ENCODE assay signal across 13 cellular contexts in the genomic region with DNA sequence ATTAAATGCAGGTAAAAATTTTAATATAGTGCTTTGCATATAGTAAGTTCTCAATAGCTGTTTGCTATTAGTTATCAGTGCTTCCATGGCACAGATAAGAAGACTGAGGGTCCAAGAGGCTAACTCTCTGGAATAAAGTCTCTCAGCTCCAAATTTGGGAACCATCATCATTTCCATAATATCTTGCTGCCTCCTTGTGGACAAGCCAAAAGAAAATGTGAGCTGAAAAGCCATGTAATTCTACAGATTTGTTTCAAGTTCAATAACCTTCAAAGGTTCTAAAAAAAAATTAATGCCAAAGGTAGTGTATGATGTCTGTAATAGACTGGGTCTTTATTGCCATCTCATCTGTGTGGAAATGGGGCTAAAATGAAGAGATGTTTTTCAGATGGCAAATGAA.
DNase-seq lines count a peak whose midpoint lies in the region; TF ChIP-seq lines count a peak whose summit lies in the region.
"Had no signal": no experiment of that assay in that cellular context is flagged by ENCODE, and none has a peak within 500 bp of the region (broad histone marks: within the 10 kb centered on the region; RNA-seq: fewer than 3 reads in every experiment).

No MANE protein-coding gene starts in this region.

- H3K9ac ChIP-seq in mammary epithelial cell (ENCODE audit: insufficient read depth, low read length), result no peak overlapping the region
- no peak overlapping the region for H3K9ac ChIP-seq in neural cell (ENCODE audit: low read length)

- no peak overlapping the region for H3K27ac ChIP-seq in mammary epithelial cell (ENCODE audit: insufficient read depth, low read depth, low read length)
- no peak overlapping the region for H3K27ac ChIP-seq in neural cell (ENCODE audit: low read length)
- H3K27ac ChIP-seq: SJSA1 had no signal

- H4K20me1 ChIP-seq in mammary epithelial cell (ENCODE audit: insufficient read depth, low read length), result no peaks in the 10 kb centered on the region
- H4K20me1 ChIP-seq in neural cell (ENCODE audit: insufficient read depth), result no peaks in the 10 kb centered on the region

- H3K4me3 ChIP-seq in mammary epithelial cell (replicated peaks in 1 of 3; ENCODE audit: insufficient read depth in 1 of 3, low read depth in 2 of 3, low read length in 3 of 3) (no peak overlapping the region), neural cell (ENCODE audit: low read length) (no peak overlapping the region), H7 (ENCODE audit: insufficient read depth, low read depth, low read length) (no peak overlapping the region)
- H3K4me3 ChIP-seq: SJSA1 had no signal

- BruUV-seq in mammary epithelial cell (replicated peaks; lab: Mats Ljungman, UMichigan), result no TSS peak

- dilution Hi-C loops in mammary epithelial cell (cut with HindIII; ENCODE audit: low sequenced_read_pairs), result no loop called here

- intact Hi-C loops in mammary epithelial cell (cut with micrococcal nuclease), result loop anchor here (1.0 to 10.0 kb wide), 4 partner anchors 121 to 1681 kb away; no protein-coding TSS in a partner anchor

- H3K27me3 ChIP-seq in mammary epithelial cell (ENCODE audit: insufficient read depth, low read length) (no peaks in the 10 kb centered on the region), neural cell (ENCODE audit: insufficient read depth, low read depth, low read length) (no peaks in the 10 kb centered on the region), H7 (ENCODE audit: control insufficient read depth, insufficient read depth, low read length) (no peaks in the 10 kb centered on the region)
- H3K27me3 ChIP-seq: SJSA1 had no signal

- CTCF ChIA-PET in mammary epithelial cell (lab: Charles Lee; ENCODE audit: low non-redundant PET), result interaction anchor here (1.1 kb wide), 1 partner anchor 514 kb away, joined by 4 read pairs; no protein-coding TSS in a partner anchor

- peaks cover 2% of the 10 kb centered on the region for H3K4me1 ChIP-seq in mammary epithelial cell (ENCODE audit: insufficient read depth, low read length)
- H3K4me1 ChIP-seq: SJSA1 had no signal

- H2AFZ ChIP-seq in mammary epithelial cell (ENCODE audit: low read depth, low read length), result no peak overlapping the region
- H2AFZ ChIP-seq in neural cell (ENCODE audit: low read depth, low read length), result no peak overlapping the region

- no peak for TF ChIP-seq EP300 in neural cell (conservative IDR thresholded peaks at IDR 0.05; ENCODE audit: poor library complexity, severe bottlenecking)

- peak; percentile 62 for TF ChIP-seq RAD21 in neural cell (conservative IDR thresholded peaks at IDR 0.05)

- H3K79me2 ChIP-seq in mammary epithelial cell (ENCODE audit: insufficient read depth, low read length) (no peaks in the 10 kb centered on the region), neural cell (replicated peaks; ENCODE audit: insufficient read depth, low read length) (no peaks in the 10 kb centered on the region)

- TF ChIP-seq CTCF in mammary epithelial cell (conservative IDR thresholded peaks at IDR 0.05 in 1 of 2, IDR thresholded peaks at IDR 0.05 in 1 of 2; ENCODE audit: extremely low read depth in 1 of 2, insufficient read depth in 1 of 2, low read depth in 1 of 2, low read length in 2 of 2) (peak; percentile 17 to 56), neural cell (IDR thresholded peaks at IDR 0.05; ENCODE audit: poor library complexity, severe bottlenecking) (peak; percentile 50)

- H3K4me2 ChIP-seq in mammary epithelial cell (ENCODE audit: insufficient read depth, low read depth, low read length) (no peak overlapping the region), neural cell (ENCODE audit: low read length) (no peak overlapping the region)

- no peaks in the 10 kb centered on the region for H3K9me3 ChIP-seq in mammary epithelial cell (replicated peaks; ENCODE audit: insufficient read depth, low read length)
- H3K9me3 ChIP-seq in neural cell (ENCODE audit: low read length), result no peaks in the 10 kb centered on the region
- H3K9me3 ChIP-seq: SJSA1 had no signal

- DNase-seq in EH (ENCODE audit: low read depth), result peak; percentile 1
- peak; percentile 13 for DNase-seq in NCI-H1417 treated with DMSO at 0.1 percent for 48 hours (lab: John Stamatoyannopoulos, UW)
- DNase-seq in mammary epithelial cell, result no peak
- DNase-seq in cortex of kidney (lab: John Stamatoyannopoulos, UW), result no peak
- DNase-seq in stimulated activated CD4-positive, alpha-beta T cell treated with anti-CD3 and anti-CD28 coated beads, Interleukin-12 subunit alpha, Interleukin-12 subunit beta, amount 100 ng/mL, for 4 hours, result no peak
- DNase-seq in UCSD-AML1 (lab: John Stamatoyannopoulos, UW; ENCODE audit: unreplicated experiment), result no peak
- no peak for DNase-seq in H7
- DNase-seq: activated naive CD4-positive, alpha-beta T cell treated with anti-CD3 and anti-CD28 coated beads, Interleukin-2, amount 10 ng/mL, durations not matched to agents 7 days and 5 days; DMS79 treated with DMSO at 0.1 percent for 48 hours; naive thymus-derived CD4-positive, alpha-beta T cell; NCI-H2029 treated with DMSO at 0.1 percent for 48 hours had no signal

- in situ Hi-C loops in mammary epithelial cell (cut with MboI; ENCODE audit: low sequenced_read_pairs in 2 of 2), result no loop called here

- H3K9me2 ChIP-seq in neural cell (ENCODE audit: insufficient read depth, low read length), result no peaks in the 10 kb centered on the region

- H3K36me3 ChIP-seq in mammary epithelial cell (ENCODE audit: insufficient read depth, low read length) (no peaks in the 10 kb centered on the region), neural cell (ENCODE audit: insufficient read depth, low read length) (no peaks in the 10 kb centered on the region), H7 (replicated peaks; ENCODE audit: control insufficient read depth, insufficient read depth, low read length) (no peaks in the 10 kb centered on the region)
- H3K36me3 ChIP-seq: SJSA1 had no signal

- H3F3A ChIP-seq in neural cell (ENCODE audit: insufficient read depth, low read length, poor library complexity, severe bottlenecking), result no peaks in the 10 kb centered on the region

TF ChIP-seq in neural cell, 6 proteins besides CTCF, POLR2A, EP300 and RAD21:
- TF ChIP-seq TAF1 (IDR thresholded peaks at IDR 0.05; ENCODE audit: low read depth) (no peak), EZH2 (IDR thresholded peaks at IDR 0.05; ENCODE audit: borderline replicate concordance, insufficient read depth, low read length, poor library complexity, severe bottlenecking) (no peak), SMC3 (conservative IDR thresholded peaks at IDR 0.05; ENCODE audit: poor library complexity) (peak; percentile 61), POLR2AphosphoS5 (IDR thresholded peaks at IDR 0.05) (no peak)

Comparison
In these comparisons a context has a peak if more than half of its experiments do, and no peak if none do; other contexts are left out.
1. DNase-seq: peak in EH (single experiment) and NCI-H1417 treated with DMSO at 0.1 percent for 48 hours (single experiment); none in mammary epithelial cell (single experiment), cortex of kidney (single experiment), stimulated activated CD4-positive, alpha-beta T cell treated with anti-CD3 and anti-CD28 coated beads, Interleukin-12 subunit alpha, Interleukin-12 subunit beta, amount 100 ng/mL, for 4 hours (single experiment), UCSD-AML1 (single experiment) and H7 (single experiment).